Comparison of ENCODE assay signal across 34 cellular contexts in genomic region chr17:50802609-50803571, GRCh38. TPM values are rescaled to one million over a fixed set of nuclear protein-coding genes. Genes with fewer than 3 reads are reported as not detected.
A peak's percentile ranks its signal among the peaks of the same experiment; 100 is the strongest.
DNase-seq lines count a peak whose midpoint lies in the region; ATAC-seq and TF ChIP-seq lines count a peak whose summit lies in the region.
"Had no signal": no experiment of that assay in that cellular context is flagged by ENCODE, and none has a peak within 500 bp of the region (broad histone marks: within the 10 kb centered on the region; RNA-seq: fewer than 3 reads in every experiment).

No MANE protein-coding gene starts in this region.

- TF ChIP-seq CTCF in PC-3 (conservative IDR thresholded peaks at IDR 0.05; ENCODE audit: low read depth, low read length) (no peak), nephron (IDR thresholded peaks at IDR 0.05; ENCODE audit: unreplicated experiment in 3 of 3) (no peak), type B pancreatic cell (conservative IDR thresholded peaks at IDR 0.05) (no peak)

- H2AFZ ChIP-seq in PC-3 (ENCODE audit: low read length), result 0 out of 2 replicates have a peak overlapping the region, but pooled peaks have one; percentile 2

- no peaks in the 10 kb centered on the region for H4K20me1 ChIP-seq in PC-3 (ENCODE audit: low read length)

- no peaks in the 10 kb centered on the region for H3K79me2 ChIP-seq in PC-3 (ENCODE audit: low read length)

- H3K27ac Mint-ChIP-seq in nephron (peak overlapping the region; percentile 14 to 52 (median 51)), type B pancreatic cell (no peak overlapping the region), T-cell (no peak overlapping the region)
- H3K27ac Mint-ChIP-seq: activated CD4-positive, alpha-beta T cell treated with anti-CD3 and anti-CD28 coated beads for 36 hours; activated CD8-positive, alpha-beta T cell treated with anti-CD3 and anti-CD28 coated beads for 36 hours; activated naive CD4-positive, alpha-beta T cell treated with anti-CD3 and anti-CD28 coated beads, Interleukin-2, amount 50 U/mL, for 24 hours; activated T-helper 2 cell treated with anti-CD3 and anti-CD28 coated beads, Interferon-gamma antibody, Interleukin-2, Interleukin-4, amounts not matched to agents 10 μg/mL and 5 μg/mL and 100 μg/mL, durations not matched to agents 14 hours and 24 hours and 36 hours; CD14-positive monocyte; progenitor cell of endocrine pancreas had no signal

- POLR2A ChIA-PET in PC-3 (lab: Charles Lee; ENCODE audit: unreplicated experiment), result no interaction called here
- POLR2A ChIA-PET in T-cell (lab: Charles Lee), result no interaction called here

- H3K9me3 ChIP-seq in PC-3 (ENCODE audit: low read length), result no peaks in the 10 kb centered on the region
- no peaks in the 10 kb centered on the region for H3K9me3 ChIP-seq in ectodermal cell (ENCODE audit: control insufficient read depth, low read length)
- H3K9me3 ChIP-seq: gastroesophageal sphincter, neutrophil, tibial nerve had no signal

- no peaks in the 10 kb centered on the region for H3K4me1 ChIP-seq in PC-3 (ENCODE audit: insufficient read depth, low read length)
- H3K4me1 ChIP-seq in ectodermal cell (ENCODE audit: control insufficient read depth, insufficient read depth, low read length), result peaks cover 11% of the 10 kb centered on the region
- H3K4me1 ChIP-seq: gastroesophageal sphincter, tibial nerve had no signal

- H3K4me3 ChIP-seq in PC-3 (ENCODE audit: low read length) (no peak overlapping the region), ectodermal cell (ENCODE audit: insufficient read depth, low read depth, low read length) (no peak overlapping the region)
- H3K4me3 ChIP-seq: gastroesophageal sphincter, tibial nerve had no signal

- intact Hi-C loops in PC-3 (cut with micrococcal nuclease), result no loop called here

- H3K9ac ChIP-seq in PC-3 (ENCODE audit: low read length), result no peak overlapping the region

- ATAC-seq in PC-3, result no peak
- no peak for ATAC-seq in GM21390 (IDR thresholded peaks at IDR 0.05; ENCODE audit: unreplicated experiment)
- no peak for ATAC-seq in T-cell (replicated peaks in 1 of 4)
- ATAC-seq: activated CD4-positive, alpha-beta T cell treated with anti-CD3 and anti-CD28 coated beads for 36 hours; activated CD8-positive, alpha-beta T cell treated with anti-CD3 and anti-CD28 coated beads for 36 hours; gastroesophageal sphincter; Panc1; sciatic nerve had no signal

- no peaks in the 10 kb centered on the region for H3K27me3 ChIP-seq in PC-3 (ENCODE audit: low read length)
- H3K27me3 ChIP-seq in ectodermal cell (ENCODE audit: control insufficient read depth, insufficient read depth, low read length, poor library complexity, severe bottlenecking), result no peaks in the 10 kb centered on the region
- H3K27me3 ChIP-seq: gastroesophageal sphincter, neutrophil, tibial nerve had no signal

- H3K27ac ChIP-seq in PC-3 (ENCODE audit: low read length) (no peak overlapping the region), ectodermal cell (ENCODE audit: insufficient read depth, low read depth, low read length, poor library complexity, severe bottlenecking) (peak overlapping the region; percentile 16)
- H3K27ac ChIP-seq: gastroesophageal sphincter, HL-60, neutrophil, tibial nerve had no signal

- peak; percentile 31 for DNase-seq in D341Med (ENCODE audit: low spot score)
- no peak for DNase-seq in PC-3
- DNase-seq in type B pancreatic cell (ENCODE audit: extremely low spot score, unreplicated experiment), result no peak
- no peak for DNase-seq in T-cell
- no peak for DNase-seq in DMS79 (lab: John Stamatoyannopoulos, UW)
- DNase-seq: activated CD4-positive, alpha-beta T cell treated with anti-CD3 and anti-CD28 coated beads for 36 hours; activated CD8-positive, alpha-beta T cell treated with anti-CD3 and anti-CD28 coated beads for 36 hours; amygdala; Calu3; effector CD4-positive, alpha-beta T cell; NCI-H1417; NCI-H2029; NCI-H524 treated with DMSO at 0.1 percent for 48 hours; NK-92 treated with Interleukin-12 subunit alpha and Interleukin-12 subunit beta, amount 100 ng/mL, for 24 hours; SHP77; stimulated activated CD4-positive, alpha-beta T cell treated with anti-CD3 and anti-CD28 coated beads, Interleukin-12 subunit alpha, Interleukin-12 subunit beta, amount 100 ng/mL, for 4 hours; stimulated activated CD4-positive, alpha-beta T cell treated with anti-CD3 and anti-CD28 coated beads, Interleukin-4, amount 100 ng/mL, for 1 hour had no signal

- H3K9me3 Mint-ChIP-seq in nephron (no peaks in the 10 kb centered on the region), type B pancreatic cell (no peaks in the 10 kb centered on the region), T-cell (no peaks in the 10 kb centered on the region)
- H3K9me3 Mint-ChIP-seq: activated CD8-positive, alpha-beta T cell treated with anti-CD3 and anti-CD28 coated beads for 36 hours; activated naive CD4-positive, alpha-beta T cell treated with anti-CD3 and anti-CD28 coated beads, Interleukin-2, amount 50 U/mL, for 24 hours; activated T-helper 2 cell treated with anti-CD3 and anti-CD28 coated beads, Interferon-gamma antibody, Interleukin-2, Interleukin-4, amounts not matched to agents 10 μg/mL and 5 μg/mL and 100 μg/mL, durations not matched to agents 14 hours and 24 hours and 36 hours; CD14-positive monocyte had no signal

- H3K4me2 ChIP-seq in PC-3 (ENCODE audit: low read length), result no peak overlapping the region

- 88 to 93% methylated on average over 12 of the region's 12 CpGs for WGBS in ectodermal cell, 2 experiments

- no peak overlapping the region for H3K4me3 Mint-ChIP-seq in nephron
- H3K4me3 Mint-ChIP-seq in type B pancreatic cell, result no peak overlapping the region
- H3K4me3 Mint-ChIP-seq in T-cell, result no peak overlapping the region
- H3K4me3 Mint-ChIP-seq: activated CD4-positive, alpha-beta T cell treated with anti-CD3 and anti-CD28 coated beads for 36 hours; activated CD8-positive, alpha-beta T cell treated with anti-CD3 and anti-CD28 coated beads for 36 hours; activated naive CD4-positive, alpha-beta T cell treated with anti-CD3 and anti-CD28 coated beads, Interleukin-2, amount 50 U/mL, for 24 hours; CD14-positive monocyte had no signal

- H3K4me1 Mint-ChIP-seq in nephron (peaks cover 15% of the 10 kb centered on the region), type B pancreatic cell (ENCODE audit: unreplicated experiment) (peaks cover 32% of the 10 kb centered on the region), T-cell (no peaks in the 10 kb centered on the region)
- H3K4me1 Mint-ChIP-seq: activated CD4-positive, alpha-beta T cell treated with anti-CD3 and anti-CD28 coated beads for 36 hours; activated naive CD4-positive, alpha-beta T cell treated with anti-CD3 and anti-CD28 coated beads, Interleukin-2, amount 50 U/mL, for 24 hours had no signal

- H3K9me2 ChIP-seq in PC-3 (replicated peaks; ENCODE audit: low read length), result no peaks in the 10 kb centered on the region

- H3K36me3 Mint-ChIP-seq in nephron (ENCODE audit: low read depth) (no peaks in the 10 kb centered on the region), type B pancreatic cell (no peaks in the 10 kb centered on the region), T-cell (no peaks in the 10 kb centered on the region)
- H3K36me3 Mint-ChIP-seq: activated naive CD4-positive, alpha-beta T cell treated with anti-CD3 and anti-CD28 coated beads, Interleukin-2, amount 50 U/mL, for 24 hours; CD14-positive monocyte had no signal

- no peaks in the 10 kb centered on the region for H3F3A ChIP-seq in PC-3 (ENCODE audit: low read length, unreplicated experiment)

- H3K27me3 Mint-ChIP-seq in nephron (ENCODE audit: low read depth) (peaks cover 3% of the 10 kb centered on the region), type B pancreatic cell (no peaks in the 10 kb centered on the region), T-cell (no peaks in the 10 kb centered on the region)
- H3K27me3 Mint-ChIP-seq: activated CD4-positive, alpha-beta T cell treated with anti-CD3 and anti-CD28 coated beads for 36 hours; activated CD8-positive, alpha-beta T cell treated with anti-CD3 and anti-CD28 coated beads for 36 hours; activated naive CD4-positive, alpha-beta T cell treated with anti-CD3 and anti-CD28 coated beads, Interleukin-2, amount 50 U/mL, for 24 hours; progenitor cell of endocrine pancreas had no signal

- H3K36me3 ChIP-seq in PC-3 (ENCODE audit: low read depth, low read length) (no peaks in the 10 kb centered on the region), ectodermal cell (ENCODE audit: control insufficient read depth, insufficient read depth, low read length) (no peaks in the 10 kb centered on the region)
- H3K36me3 ChIP-seq: gastroesophageal sphincter, neutrophil, tibial nerve had no signal

- CTCF ChIA-PET in PC-3 (lab: Charles Lee) (interaction anchor here (0.7 to 0.8 kb wide), 2 partner anchors 20 to 58 kb away, joined by 4 to 5 read pairs; no protein-coding TSS in a partner anchor), T-cell (lab: Charles Lee) (no interaction called here)

- no TSS peak for BruUV-seq in PC-3 (replicated peaks; lab: Mats Ljungman, UMichigan)

RNA-seq across cellular contexts. Expression of gene WFIKKN2, which starts 32.5 kb away (rescaled TPM):
- total RNA-seq in PC-3 (2014; rRNA removed) (not detected in 2 replicates), type B pancreatic cell (ENCODE audit: low replicate concordance) (1.7 TPM in 1 of 2 replicates, not detected in the other), T-cell (not detected)
- not detected for polyA plus RNA-seq in ectodermal cell (2013, experiment 1 of 4)
- polyA plus RNA-seq in ectodermal cell (2013, experiment 2 of 4), result not detected
- polyA plus RNA-seq in ectodermal cell (2013, experiment 3 of 4), result 0.05 TPM
- 0.12 TPM for polyA plus RNA-seq in ectodermal cell (2013, experiment 4 of 4)
- total RNA-seq: A172; activated CD4-positive, alpha-beta T cell treated with anti-CD3 and anti-CD28 coated beads for 36 hours; activated CD8-positive, alpha-beta T cell treated with anti-CD3 and anti-CD28 coated beads for 36 hours; activated T-helper 2 cell treated with anti-CD3 and anti-CD28 coated beads, Interferon-gamma antibody, Interleukin-2, Interleukin-4, amounts not matched to agents 10 μg/mL and 5 μg/mL and 100 μg/mL, durations not matched to agents 14 hours and 24 hours and 36 hours; bronchial epithelial cell; Calu3; H4; progenitor cell of endocrine pancreas; T-helper 2 cell treated with Interferon-gamma antibody and Interleukin-4, amounts not matched to agents 100 ng/mL and 5 ng/mL, for 36 hours had no signal
- polyA plus RNA-seq: CD14-positive monocyte had no signal

RNA-seq across cellular contexts. Expression of gene ANKRD40CL, which starts 35.6 kb away (rescaled TPM):
- total RNA-seq in PC-3 (2014; rRNA removed), result not detected in 2 replicates
- not detected for polyA plus RNA-seq in ectodermal cell (2013, experiment 1 of 4)
- not detected for polyA plus RNA-seq in ectodermal cell (2013, experiment 2 of 4)
- not detected for polyA plus RNA-seq in ectodermal cell (2013, experiment 3 of 4)
- polyA plus RNA-seq in ectodermal cell (2013, experiment 4 of 4), result not detected
- 0.90 TPM in 1 of 2 replicates, not detected in the other for total RNA-seq in type B pancreatic cell (ENCODE audit: low replicate concordance)
- total RNA-seq in T-cell, result not detected
- total RNA-seq: A172; activated CD4-positive, alpha-beta T cell treated with anti-CD3 and anti-CD28 coated beads for 36 hours; activated CD8-positive, alpha-beta T cell treated with anti-CD3 and anti-CD28 coated beads for 36 hours; activated T-helper 2 cell treated with anti-CD3 and anti-CD28 coated beads, Interferon-gamma antibody, Interleukin-2, Interleukin-4, amounts not matched to agents 10 μg/mL and 5 μg/mL and 100 μg/mL, durations not matched to agents 14 hours and 24 hours and 36 hours; bronchial epithelial cell; Calu3; gastroesophageal sphincter; H4; progenitor cell of endocrine pancreas; sciatic nerve; T-helper 2 cell treated with Interferon-gamma antibody and Interleukin-4, amounts not matched to agents 100 ng/mL and 5 ng/mL, for 36 hours; tibial nerve had no signal
- polyA plus RNA-seq: CD14-positive monocyte had no signal

Comparison
In these comparisons a context has a peak if more than half of its experiments do, and no peak if none do; other contexts are left out.
1. H3K27ac Mint-ChIP-seq: peak in nephron (3 of 3); none in type B pancreatic cell (single experiment) and T-cell (0 of 2).